9 cellular contexts compared by ENCODE assay signal in genomic region chr5:35651002-35651756, GRCh38. TPM values are rescaled to one million over a fixed set of nuclear protein-coding genes. Genes with fewer than 3 reads are reported as not detected.
DNase-seq lines count a peak whose midpoint lies in the region; TF ChIP-seq lines count a peak whose summit lies in the region.
"Had no signal": no experiment of that assay in that cellular context is flagged by ENCODE, and none has a peak within 500 bp of the region (broad histone marks: within the 10 kb centered on the region; RNA-seq: fewer than 3 reads in every experiment).

No MANE protein-coding gene starts in this region.

- peak; percentile 40 for TF ChIP-seq CTCF in nephron progenitor cell (IDR thresholded peaks at IDR 0.05)

- no peak overlapping the region for H3K4me3 Mint-ChIP-seq in nephron progenitor cell
- H3K4me3 Mint-ChIP-seq: memory B cell had no signal

- DNase-seq in NCI-H82 (lab: John Stamatoyannopoulos, UW), result peak; percentile 10
- DNase-seq in NCI-H82 treated with DMSO at 0.1 percent for 48 hours (lab: John Stamatoyannopoulos, UW; ENCODE audit: unreplicated experiment), result no peak
- DNase-seq in KG1 (lab: John Stamatoyannopoulos, UW), result peak; percentile 12
- DNase-seq in activated CD4-positive, alpha-beta T cell treated with anti-CD3 and anti-CD28 coated beads for 1 hour, result peak; percentile 31
- peak; percentile 24 for DNase-seq in dedifferentiated amniotic fluid mesenchymal stem cell (ENCODE audit: extremely low spot score)
- peak; percentile 20 for DNase-seq in nephron progenitor cell
- peak; percentile 44 for DNase-seq in ureter (ENCODE audit: low spot score)
- DNase-seq in germinal center (ENCODE audit: low spot score), result no peak

- H3K9me3 Mint-ChIP-seq in nephron progenitor cell, result no peaks in the 10 kb centered on the region
- H3K9me3 Mint-ChIP-seq: memory B cell had no signal

- H3K27ac Mint-ChIP-seq in nephron progenitor cell, result no peak overlapping the region
- H3K27ac Mint-ChIP-seq: memory B cell had no signal

- peaks cover 4% of the 10 kb centered on the region for H3K36me3 Mint-ChIP-seq in nephron progenitor cell (ENCODE audit: low read depth)
- H3K36me3 Mint-ChIP-seq: memory B cell had no signal

- H3K27me3 Mint-ChIP-seq in nephron progenitor cell (ENCODE audit: low read depth, poor library complexity), result peaks cover 5% of the 10 kb centered on the region
- H3K27me3 Mint-ChIP-seq: memory B cell had no signal

- peaks cover 10% of the 10 kb centered on the region for H3K4me1 Mint-ChIP-seq in nephron progenitor cell
- H3K4me1 Mint-ChIP-seq: memory B cell had no signal

RNA-seq across cellular contexts. Expression of gene SPEF2, which starts 33.5 kb away (rescaled TPM):
- total RNA-seq in ureter, result 12.9 TPM

Comparison
In these comparisons a context has a peak if more than half of its experiments do, and no peak if none do; other contexts are left out.
1. DNase-seq: peak in NCI-H82 (single experiment), KG1 (single experiment), activated CD4-positive, alpha-beta T cell treated with anti-CD3 and anti-CD28 coated beads for 1 hour (single experiment), dedifferentiated amniotic fluid mesenchymal stem cell (single experiment), nephron progenitor cell (single experiment) and ureter (single experiment); none in NCI-H82 treated with DMSO at 0.1 percent for 48 hours (single experiment) and germinal center (single experiment).